Comparison of ENCODE assay signal across 25 cellular contexts in the genomic region with DNA sequence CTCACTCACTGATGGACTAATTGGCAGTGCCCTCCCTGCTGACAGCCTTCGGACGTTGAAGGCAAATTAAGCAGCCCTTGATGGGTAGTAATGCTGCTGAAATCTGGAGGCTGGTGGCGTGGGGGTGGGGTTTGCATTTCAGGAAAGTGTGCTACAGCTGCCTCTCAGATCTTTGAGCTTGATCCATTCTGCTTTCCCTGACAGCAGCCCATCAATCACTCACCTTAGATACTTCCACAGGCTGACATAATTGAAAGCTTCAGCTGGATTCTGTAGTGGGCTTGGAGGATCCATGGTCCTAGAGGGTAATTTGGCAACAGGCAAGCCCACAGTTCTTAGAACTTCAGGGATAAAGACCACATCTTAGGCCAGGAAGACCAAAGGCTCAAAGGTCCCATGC.
"Had no signal": no experiment of that assay in that cellular context is flagged by ENCODE, and none has a peak within 500 bp of the region (broad histone marks: within the 10 kb centered on the region; RNA-seq: fewer than 3 reads in every experiment).

No MANE protein-coding gene starts in this region.

- ATAC-seq: left colon; left lung; lower lobe of right lung; naive thymus-derived CD8-positive, alpha-beta T cell; psoas muscle; right lobe of liver; stimulated activated memory B cell treated with anti-CD40 and anti-IgM and Interleukin-4, amounts not matched to agents 10 μg/mL and 1 μg/mL and 100 μg/mL, for 72 hours; stimulated activated naive CD8-positive, alpha-beta T cell treated with anti-CD3 and anti-CD28 coated beads, Interleukin-15, amount 100 ng/mL, for 72 hours had no signal

- H3K36me3 ChIP-seq: left lung, lower lobe of right lung, neural progenitor cell, neutrophil, right atrium auricular region, right lobe of liver, tibial nerve, uterus had no signal

- H3K4me1 ChIP-seq: left lung, lower lobe of right lung, neural progenitor cell, parathyroid adenoma, psoas muscle, right atrium auricular region, right lobe of liver, uterus had no signal

- H3K27me3 ChIP-seq: right atrium auricular region, right lobe of liver had no signal

- H3K4me3 ChIP-seq: left lung, lower lobe of right lung, neural progenitor cell, psoas muscle, right atrium auricular region, right lobe of liver, smooth muscle cell, tibial nerve, uterus had no signal

- DNase-seq: kidney; left colon; left lung; lower lobe of right lung; mammary epithelial cell; mesenchymal stem cell; naive thymus-derived CD8-positive, alpha-beta T cell; occipital lobe; psoas muscle; stimulated activated CD4-positive, alpha-beta T cell treated with anti-CD3 and anti-CD28 coated beads, Interleukin-1b, Interleukin-23, amount 100 ng/mL, for 48 hours; stimulated activated CD4-positive, alpha-beta T cell treated with anti-CD3 and anti-CD28 coated beads, Interleukin-2, amount 100 ng/mL, for 48 hours; stimulated activated CD4-positive, alpha-beta T cell treated with anti-CD3 and anti-CD28 coated beads, Interleukin-4, amount 100 ng/mL, for 4 hours; stimulated activated CD8-positive, alpha-beta memory T cell treated with anti-CD3 and anti-CD28 coated beads, Interleukin-4, amount 100 ng/mL, for 48 hours; stimulated activated naive CD4-positive, alpha-beta T cell treated with Interleukin-2 at 50 U/mL for 16 hours; stimulated activated naive CD8-positive, alpha-beta T cell treated with anti-CD3 and anti-CD28 coated beads, Interleukin-15, amount 100 ng/mL, for 72 hours; substantia nigra; uterus had no signal

- H3K27ac ChIP-seq: left lung, lower lobe of right lung, neural progenitor cell, neutrophil, parathyroid adenoma, psoas muscle, right atrium auricular region, right lobe of liver, tibial nerve, uterus had no signal

- H2AFZ ChIP-seq: neural progenitor cell, parathyroid adenoma had no signal

- H3K4me2 ChIP-seq: neural progenitor cell, smooth muscle cell had no signal

- H3K79me2 ChIP-seq: parathyroid adenoma had no signal

- H3K9me3 ChIP-seq: lower lobe of right lung, neutrophil, psoas muscle, right lobe of liver, uterus had no signal

- H3K9ac ChIP-seq: neural progenitor cell, parathyroid adenoma had no signal
